15 cellular contexts compared by ENCODE assay signal in the genomic region with DNA sequence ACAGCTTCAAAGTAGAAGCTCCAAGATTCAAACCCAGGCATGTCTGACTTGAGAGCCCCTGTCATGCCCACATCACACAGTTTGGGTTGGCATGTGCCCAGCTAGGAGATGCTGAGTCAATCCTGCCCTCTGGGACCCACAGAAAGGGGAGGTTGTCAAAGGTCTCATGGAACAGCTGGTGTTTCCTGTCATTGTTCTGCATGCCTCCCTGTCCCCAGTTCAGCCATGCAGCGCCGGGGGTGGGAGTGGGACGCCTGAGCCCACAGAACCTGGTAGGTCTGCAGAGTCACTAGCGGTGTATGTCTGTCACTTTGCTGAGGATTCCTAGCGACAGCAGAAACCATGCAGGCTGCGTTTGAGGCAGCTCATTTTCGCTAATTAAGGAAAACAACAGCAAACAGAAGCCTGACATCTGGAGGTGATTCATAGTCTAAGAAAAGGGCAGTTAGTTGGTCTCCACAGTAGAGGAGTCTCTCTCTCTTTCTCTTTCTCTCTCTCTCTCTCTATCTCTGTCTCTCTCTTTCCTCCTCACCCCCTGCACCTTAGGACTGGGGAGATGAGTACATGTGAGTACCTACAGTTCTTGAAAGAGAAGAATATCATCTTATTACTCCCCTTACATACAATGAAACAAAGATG. TPM values are rescaled to one million over a fixed set of nuclear protein-coding genes. Genes with fewer than 3 reads are reported as not detected.
DNase-seq lines count a peak whose midpoint lies in the region; FAIRE-seq and TF ChIP-seq lines count a peak whose summit lies in the region.
"Had no signal": no experiment of that assay in that cellular context is flagged by ENCODE, and none has a peak within 500 bp of the region (broad histone marks: within the 10 kb centered on the region; RNA-seq: fewer than 3 reads in every experiment).

No MANE protein-coding gene starts in this region.

- no peaks in the 10 kb centered on the region for H3K36me3 ChIP-seq in GM06990 (ENCODE audit: control insufficient read depth, insufficient read depth, low read length)
- H3K36me3 ChIP-seq in spleen, result no peaks in the 10 kb centered on the region
- H3K36me3 ChIP-seq: uterus had no signal

- H3K4me3 Mint-ChIP-seq in activated naive CD4-positive, alpha-beta T cell treated with anti-CD3 and anti-CD28 coated beads for 36 hours, result no peak overlapping the region

- H3K27me3 Mint-ChIP-seq in activated naive CD4-positive, alpha-beta T cell treated with anti-CD3 and anti-CD28 coated beads for 36 hours (ENCODE audit: low read depth), result peaks cover 10% of the 10 kb centered on the region

- no peak for FAIRE-seq in GM12891 (lab: Jason Lieb, UNC)

- H3K4me1 ChIP-seq in spleen, result peaks cover 0 to 35% (median 15%) of the 10 kb centered on the region in 6 donors
- H3K4me1 ChIP-seq: uterus had no signal

- H3K4me1 Mint-ChIP-seq in activated naive CD4-positive, alpha-beta T cell treated with anti-CD3 and anti-CD28 coated beads for 36 hours (ENCODE audit: low read depth), result peaks cover 21% of the 10 kb centered on the region

- no peaks in the 10 kb centered on the region for H3K9me3 Mint-ChIP-seq in activated naive CD4-positive, alpha-beta T cell treated with anti-CD3 and anti-CD28 coated beads for 36 hours

- TF ChIP-seq CTCF in GM06990 (IDR thresholded peaks at IDR 0.05; ENCODE audit: insufficient read depth, low read length, poor library complexity, severe bottlenecking) (peak; percentile 3), spleen (IDR thresholded peaks at IDR 0.05 in 8 of 11, conservative IDR thresholded peaks at IDR 0.05 in 3 of 11) (no peak)

- H3K9me3 ChIP-seq in spleen, result no peaks in the 10 kb centered on the region
- H3K9me3 ChIP-seq: uterus had no signal

- H3K4me3 ChIP-seq in GM06990 (replicated peaks; ENCODE audit: low read depth, low read length) (no peak overlapping the region), spleen (no peak overlapping the region)
- H3K4me3 ChIP-seq: uterus had no signal

- no peaks in the 10 kb centered on the region for H3K36me3 Mint-ChIP-seq in activated naive CD4-positive, alpha-beta T cell treated with anti-CD3 and anti-CD28 coated beads for 36 hours (ENCODE audit: low read depth)

- intact Hi-C loops in activated naive CD4-positive, alpha-beta T cell treated with anti-CD3 and anti-CD28 coated beads for 36 hours (cut with micrococcal nuclease), result no loop called here
- intact Hi-C loops in spleen (cut with DNase I; ENCODE audit: low total_unique reads), result no loop called here

- TF ChIP-seq POLR2A in spleen (IDR thresholded peaks at IDR 0.05) (no peak), GM12891 (IDR thresholded peaks at IDR 0.05; ENCODE audit: low read depth, low read length) (no peak)

- CTCF ChIA-PET in activated naive CD4-positive, alpha-beta T cell treated with anti-CD3 and anti-CD28 coated beads for 36 hours (lab: Charles Lee), result interaction anchor here (0.7 to 1.9 kb wide), 3 partner anchors 22 to 182 kb away, joined by 3 to 11 read pairs (median 4); no protein-coding TSS in a partner anchor

- H3K27me3 ChIP-seq in GM06990 (replicated peaks; ENCODE audit: control insufficient read depth, insufficient read depth, low read length), result no peaks in the 10 kb centered on the region; the same call in 1 of the 2 replicates
- no peaks in the 10 kb centered on the region for H3K27me3 ChIP-seq in spleen (replicated peaks in 1 of 7)
- H3K27me3 ChIP-seq: uterus had no signal

- DNase-seq in GM06990 (ENCODE audit: extremely low read depth, insufficient read length) (peak; percentile 82), MV-4-11 (lab: John Stamatoyannopoulos, UW) (peak; percentile 67), spleen (peak; percentile 54), ecto neural progenitor cell (ENCODE audit: low spot score) (no peak), GOT3 (lab: John Stamatoyannopoulos, UW) (no peak), GM12891 (ENCODE audit: insufficient read length, low spot score) (no peak), medulla oblongata (ENCODE audit: extremely low spot score) (no peak)
- DNase-seq in activated naive CD4-positive, alpha-beta T cell treated with anti-CD3 and anti-CD28 coated beads for 36 hours, result peak; percentile 64
- DNase-seq: amniotic stem cell, DMS53, Kasumi-1, mammary epithelial cell, uterus had no signal

- peak overlapping the region in 1 of 8 donors; percentile 26 for H3K27ac ChIP-seq in spleen
- H3K27ac ChIP-seq: uterus had no signal

- H3K27ac Mint-ChIP-seq in activated naive CD4-positive, alpha-beta T cell treated with anti-CD3 and anti-CD28 coated beads for 36 hours, result no peak overlapping the region

- WGBS in spleen, 5 donors, result 9 to 16% (median 11%) methylated on average over 5 to 7 of the region's 7 CpGs

TF ChIP-seq in GM12891, 5 proteins besides CTCF, POLR2A, EP300 and RAD21:
- TF ChIP-seq POU2F2 (IDR thresholded peaks at IDR 0.05; ENCODE audit: low read depth, low read length), result no peak
- no peak for TF ChIP-seq POLR2AphosphoS5 (IDR thresholded peaks at IDR 0.05; ENCODE audit: low read depth, low read length)
- TF ChIP-seq TAF1 (IDR thresholded peaks at IDR 0.05; ENCODE audit: low read depth, low read length), result no peak
- TF ChIP-seq PAX5 (IDR thresholded peaks at IDR 0.05; ENCODE audit: insufficient read depth, low read length, severe bottlenecking), result no peak
- TF ChIP-seq SPI1 (IDR thresholded peaks at IDR 0.05; ENCODE audit: low read depth, low read length), result no peak

RNA-seq across cellular contexts. Expression of a gene that starts 19.7 kb away (rescaled TPM):
- total RNA-seq in activated naive CD4-positive, alpha-beta T cell treated with anti-CD3 and anti-CD28 coated beads for 36 hours, result not detected
- not detected for total RNA-seq in spleen
- polyA plus RNA-seq in spleen, result not detected
- polyA plus RNA-seq in GM12891 (2012; ENCODE audit: low read depth, missing spikeins), result not detected
- total RNA-seq: fibroblast of villous mesenchyme, mammary epithelial cell, skeletal muscle tissue, uterus had no signal
- polyA plus RNA-seq: mammary epithelial cell had no signal

RNA-seq across cellular contexts. Expression of a gene that starts 26.4 kb away (rescaled TPM):
- total RNA-seq in activated naive CD4-positive, alpha-beta T cell treated with anti-CD3 and anti-CD28 coated beads for 36 hours, result not detected
- total RNA-seq in spleen, result not detected
- polyA plus RNA-seq in spleen, result under 1 TPM in 2 of 3 donors, not detected in 1; 0.12 to 0.54 TPM
- polyA plus RNA-seq in GM12891 (2012; ENCODE audit: low read depth, missing spikeins), result not detected
- total RNA-seq: fibroblast of villous mesenchyme, mammary epithelial cell had no signal
- polyA plus RNA-seq: mammary epithelial cell had no signal

Comparison
In these comparisons a context has a peak if more than half of its experiments do, and no peak if none do; other contexts are left out.
1. DNase-seq: peak in GM06990 (single experiment), MV-4-11 (single experiment), activated naive CD4-positive, alpha-beta T cell treated with anti-CD3 and anti-CD28 coated beads for 36 hours (single experiment) and spleen (single experiment); none in ecto neural progenitor cell (single experiment), GOT3 (single experiment), GM12891 (single experiment) and medulla oblongata (single experiment).